In the genomic region with DNA sequence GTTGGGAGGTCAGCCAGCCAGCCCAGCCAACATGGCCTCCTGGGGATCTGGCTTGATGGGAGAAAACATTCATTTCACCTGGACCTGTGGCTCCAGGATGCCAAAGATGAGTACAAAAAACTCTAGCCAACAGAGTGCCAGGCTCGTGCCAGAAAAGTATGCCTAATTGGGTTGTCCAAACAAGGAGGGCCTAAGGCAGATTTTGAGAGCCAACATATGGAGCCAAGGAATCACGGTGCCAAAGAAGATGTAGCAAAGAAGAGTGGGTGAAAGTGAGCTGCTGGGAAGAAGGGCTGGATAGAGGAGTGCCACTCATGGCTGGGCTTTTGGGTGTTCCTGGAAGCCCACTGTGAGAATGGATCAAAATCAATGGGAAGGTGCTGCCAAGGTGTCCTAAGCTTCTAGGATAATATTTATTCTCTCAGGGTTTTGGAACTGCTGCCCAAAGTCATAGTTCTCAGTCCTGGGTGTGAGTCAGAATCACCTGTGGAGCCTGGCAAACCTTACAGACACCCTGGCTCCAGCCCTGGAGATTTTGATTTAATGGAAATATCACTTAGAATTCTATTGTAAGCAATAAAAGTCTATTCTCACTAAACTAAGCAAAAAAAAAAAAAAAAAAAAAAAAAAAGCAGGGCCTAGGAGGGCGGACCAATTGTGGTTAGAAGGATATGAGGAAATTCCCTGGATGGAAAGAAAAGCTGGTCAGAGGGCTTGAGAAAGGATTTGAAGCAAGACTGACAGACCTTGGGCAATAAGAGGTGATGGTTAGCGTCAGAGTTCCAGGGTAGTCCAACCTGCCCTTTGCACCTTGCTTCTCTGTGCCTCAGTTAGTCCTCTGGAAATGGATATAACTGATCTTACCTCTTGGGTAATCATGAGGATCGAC, we compare ENCODE assay signal across 19 cellular contexts.
DNase-seq lines count a peak whose midpoint lies in the region; ATAC-seq and TF ChIP-seq lines count a peak whose summit lies in the region.
"Had no signal": no experiment of that assay in that cellular context is flagged by ENCODE, and none has a peak within 500 bp of the region (broad histone marks: within the 10 kb centered on the region; RNA-seq: fewer than 3 reads in every experiment).

No MANE protein-coding gene starts in this region.

- no peak for TF ChIP-seq CTCF in MCF 10A (IDR thresholded peaks at IDR 0.05; ENCODE audit: unreplicated experiment)
- TF ChIP-seq CTCF in mammary epithelial cell (conservative IDR thresholded peaks at IDR 0.05 in 1 of 2, IDR thresholded peaks at IDR 0.05 in 1 of 2; ENCODE audit: extremely low read depth in 1 of 2, insufficient read depth in 1 of 2, low read depth in 1 of 2, low read length in 2 of 2) = no peak
- TF ChIP-seq CTCF in fibroblast of the aortic adventitia (IDR thresholded peaks at IDR 0.05; ENCODE audit: insufficient read depth, low read length) = no peak
- no peak for TF ChIP-seq CTCF in upper lobe of right lung (IDR thresholded peaks at IDR 0.05)

- H3K36me3 Mint-ChIP-seq in MCF 10A (ENCODE audit: insufficient read depth, unreplicated experiment) = peaks cover 17% of the 10 kb centered on the region

- H3K79me2 ChIP-seq in mammary epithelial cell (ENCODE audit: insufficient read depth, low read length) = no peaks in the 10 kb centered on the region

- no peaks in the 10 kb centered on the region for H4K20me1 ChIP-seq in mammary epithelial cell (ENCODE audit: insufficient read depth, low read length)

- H3K9me3 ChIP-seq in mammary epithelial cell (replicated peaks; ENCODE audit: insufficient read depth, low read length) (no peaks in the 10 kb centered on the region), upper lobe of right lung (no peaks in the 10 kb centered on the region)
- H3K9me3 ChIP-seq: Caco-2, SJSA1 had no signal

- intact Hi-C loops in MCF 10A (cut with micrococcal nuclease) = no loop called here
- intact Hi-C loops in mammary epithelial cell (cut with micrococcal nuclease) = no loop called here
- intact Hi-C loops in upper lobe of right lung (cut with DNase I) = no loop called here

- H3K4me2 ChIP-seq in mammary epithelial cell (ENCODE audit: insufficient read depth, low read depth, low read length) = no peak overlapping the region

- WGBS in mammary epithelial cell (ENCODE audit: low coverage, missing lambda C conversion rate) = 7% methylated on average over 3 of the region's 5 CpGs

- no peaks in the 10 kb centered on the region for H3K27me3 ChIP-seq in mammary epithelial cell (ENCODE audit: insufficient read depth, low read length)
- H3K27me3 ChIP-seq in upper lobe of right lung = no peaks in the 10 kb centered on the region

- no peak overlapping the region for H3K4me3 Mint-ChIP-seq in MCF 10A (ENCODE audit: unreplicated experiment)
- H3K4me3 Mint-ChIP-seq: CD4-positive, alpha-beta T cell had no signal

- in situ Hi-C loops in mammary epithelial cell (cut with MboI; ENCODE audit: low sequenced_read_pairs in 2 of 2) = no loop called here

- no peak overlapping the region for H2AFZ ChIP-seq in mammary epithelial cell (ENCODE audit: low read depth, low read length)

- peak; percentile 60 for DNase-seq in MCF 10A (ENCODE audit: unreplicated experiment)
- DNase-seq in mammary epithelial cell = no peak
- peak; percentile 47 for DNase-seq in amniotic epithelial cell (ENCODE audit: low read depth)
- peak; percentile 14 for DNase-seq in fibroblast of the aortic adventitia (ENCODE audit: low read depth)
- DNase-seq in upper lobe of right lung = no peak
- DNase-seq in activated naive CD4-positive, alpha-beta T cell treated with Interleukin-2 at 50 U/mL for 16 hours = no peak
- DNase-seq in stimulated activated CD4-positive, alpha-beta T cell treated with anti-CD3 and anti-CD28 coated beads, Interleukin-15, amount 100 ng/mL, for 24 hours = no peak
- DNase-seq: Caco-2; CD4-positive, alpha-beta T cell; GDM1; GOT3; NCI-H1048; NCI-H2081 treated with DMSO at 0.1 percent for 48 hours; NCI-H524 had no signal

- no peak overlapping the region for H3K9ac ChIP-seq in mammary epithelial cell (ENCODE audit: insufficient read depth, low read length)

- no TSS peak for BruUV-seq in MCF 10A (replicated peaks; lab: Mats Ljungman, UMichigan)
- BruUV-seq in mammary epithelial cell (replicated peaks; lab: Mats Ljungman, UMichigan) = no TSS peak

- H3K27ac Mint-ChIP-seq in MCF 10A (ENCODE audit: low read depth, unreplicated experiment) = no peak overlapping the region
- H3K27ac Mint-ChIP-seq: CD4-positive, alpha-beta T cell had no signal

- dilution Hi-C loops in mammary epithelial cell (cut with HindIII; ENCODE audit: low sequenced_read_pairs) = no loop called here

- CTCF ChIA-PET in MCF 10A (lab: Yijun Ruan, JAX) (interaction anchor here (0.7 to 2.0 kb wide), 6 partner anchors 9 to 797 kb away, joined by 4 to 8 read pairs (median 5); no protein-coding TSS in a partner anchor), mammary epithelial cell (lab: Charles Lee; ENCODE audit: low non-redundant PET) (no interaction called here)

- POLR2A ChIA-PET in MCF 10A (lab: Yijun Ruan, JAX) = interaction anchor here (0.6 to 1.1 kb wide), 6 partner anchors 11 to 275 kb away, joined by 3 to 4 read pairs (median 3); no protein-coding TSS in a partner anchor

- H3K27ac ChIP-seq in mammary epithelial cell (ENCODE audit: insufficient read depth, low read depth, low read length) = no peak overlapping the region
- no peak overlapping the region for H3K27ac ChIP-seq in upper lobe of right lung
- H3K27ac ChIP-seq: SJSA1 had no signal

- H3K4me1 ChIP-seq in mammary epithelial cell (ENCODE audit: insufficient read depth, low read length) = no peaks in the 10 kb centered on the region
- H3K4me1 ChIP-seq in upper lobe of right lung = no peaks in the 10 kb centered on the region
- H3K4me1 ChIP-seq: SJSA1 had no signal

- H3K36me3 ChIP-seq in mammary epithelial cell (ENCODE audit: insufficient read depth, low read length) (no peaks in the 10 kb centered on the region), upper lobe of right lung (no peaks in the 10 kb centered on the region)
- H3K36me3 ChIP-seq: SJSA1 had no signal

- H3K4me1 Mint-ChIP-seq in MCF 10A (ENCODE audit: insufficient read depth, unreplicated experiment) = peaks cover 21% of the 10 kb centered on the region

- ATAC-seq in upper lobe of right lung = peak; percentile 38
- no peak for ATAC-seq in GM19351 (IDR thresholded peaks at IDR 0.05; ENCODE audit: unreplicated experiment)
- ATAC-seq: HCT116, K562, Panc1 had no signal

- H3K9me3 Mint-ChIP-seq in MCF 10A (ENCODE audit: unreplicated experiment) = no peaks in the 10 kb centered on the region
- H3K9me3 Mint-ChIP-seq: CD4-positive, alpha-beta T cell had no signal

- H3K4me3 ChIP-seq in mammary epithelial cell (replicated peaks in 1 of 3; ENCODE audit: insufficient read depth in 1 of 3, low read depth in 2 of 3, low read length in 3 of 3) = no peak overlapping the region
- H3K4me3 ChIP-seq in fibroblast of the aortic adventitia (ENCODE audit: low read depth, low read length) = no peak overlapping the region
- H3K4me3 ChIP-seq in upper lobe of right lung = no peak overlapping the region
- H3K4me3 ChIP-seq: K562, SJSA1 had no signal

- H3K27me3 Mint-ChIP-seq in MCF 10A (ENCODE audit: insufficient read depth, unreplicated experiment) = no peaks in the 10 kb centered on the region

Comparison
In these comparisons a context has a peak if more than half of its experiments do, and no peak if none do; other contexts are left out.
1. DNase-seq: peak in MCF 10A (single experiment), amniotic epithelial cell (single experiment) and fibroblast of the aortic adventitia (single experiment); none in mammary epithelial cell (single experiment), upper lobe of right lung (single experiment), activated naive CD4-positive, alpha-beta T cell treated with Interleukin-2 at 50 U/mL for 16 hours (single experiment) and stimulated activated CD4-positive, alpha-beta T cell treated with anti-CD3 and anti-CD28 coated beads, Interleukin-15, amount 100 ng/mL, for 24 hours (single experiment).